Comparison of ENCODE assay signal across 26 cellular contexts in genomic region chr10:69732826-69733150, GRCh38.
"Had no signal": no experiment of that assay in that cellular context is flagged by ENCODE, and none has a peak within 500 bp of the region (broad histone marks: within the 10 kb centered on the region; RNA-seq: fewer than 3 reads in every experiment).

No MANE protein-coding gene starts in this region.

- H3K4me3 ChIP-seq: neural progenitor cell, ovary, right lobe of liver, skin epidermis, tibial nerve, uterus had no signal

- H3K27me3 Mint-ChIP-seq: stimulated activated naive CD8-positive, alpha-beta T cell treated with anti-CD3 and anti-CD28 coated beads, Interleukin-15, Interleukin-2, amounts not matched to agents 100 ng/mL and 50 ng/mL, for 24 hours had no signal

- H3K4me1 Mint-ChIP-seq: activated B cell treated with CpG ODN at 0.5 μM for 24 hours had no signal

- H3K4me1 ChIP-seq: right lobe of liver, uterus had no signal

- ATAC-seq: activated CD4-positive, alpha-beta T cell treated with anti-CD3 and anti-CD28 coated beads for 36 hours; naive thymus-derived CD4-positive, alpha-beta T cell; right lobe of liver; T-helper 17 cell had no signal

- H3K36me3 Mint-ChIP-seq: activated naive CD8-positive, alpha-beta T cell treated with anti-CD3 and anti-CD28 coated beads for 36 hours; naive thymus-derived CD4-positive, alpha-beta T cell; neural progenitor cell had no signal

- DNase-seq: activated B cell treated with CpG ODN at 0.5 μM for 24 hours; activated CD4-positive, alpha-beta T cell treated with anti-CD3 and anti-CD28 coated beads for 36 hours; activated CD4-positive, alpha-beta T cell treated with anti-CD3 and anti-CD28 coated beads, Interleukin-2, amount 50 U/mL, for 4 hours; activated naive CD4-positive, alpha-beta T cell treated with Interleukin-2 at 50 U/mL for 16 hours; activated naive CD8-positive, alpha-beta T cell treated with anti-CD3 and anti-CD28 coated beads for 36 hours; activated T-cell treated with anti-CD3 and anti-CD28 coated beads, Interleukin-2, amount 50 U/mL, for 48 hours; amniotic stem cell; effector CD4-positive, alpha-beta T cell; erythroblast; foreskin fibroblast; hippocampal formation; kidney glomerular epithelial cell; mesendoderm; naive thymus-derived CD4-positive, alpha-beta T cell; ovary; right lobe of liver; stimulated activated CD4-positive, alpha-beta T cell treated with anti-CD3 and anti-CD28 coated beads, Interleukin-1b, Interleukin-23, amount 100 ng/mL, for 48 hours; SW 1271; T-helper 17 cell; uterus had no signal

- H3K9ac ChIP-seq: neural progenitor cell had no signal

- H3K27ac ChIP-seq: neural progenitor cell, ovary, right lobe of liver, skin epidermis, tibial nerve, uterus had no signal

- H3K4me2 ChIP-seq: neural progenitor cell had no signal

- H3K9me3 Mint-ChIP-seq: activated B cell treated with CpG ODN at 0.5 μM for 24 hours; activated naive CD8-positive, alpha-beta T cell treated with anti-CD3 and anti-CD28 coated beads for 36 hours; dendritic cell treated with granulocyte-macrophage colony-stimulating factor and Interleukin-4, amounts not matched to agents 40 ng/mL and 50 ng/mL, for 4 days; naive thymus-derived CD4-positive, alpha-beta T cell; neural progenitor cell; stimulated activated naive CD8-positive, alpha-beta T cell treated with anti-CD3 and anti-CD28 coated beads, Interleukin-15, Interleukin-2, amounts not matched to agents 100 ng/mL and 50 ng/mL, for 24 hours had no signal

- H3K27ac Mint-ChIP-seq: activated B cell treated with CpG ODN at 0.5 μM for 24 hours; activated CD4-positive, alpha-beta T cell treated with anti-CD3 and anti-CD28 coated beads for 36 hours; activated naive CD8-positive, alpha-beta T cell treated with anti-CD3 and anti-CD28 coated beads for 36 hours; dendritic cell treated with granulocyte-macrophage colony-stimulating factor and Interleukin-4, amounts not matched to agents 40 ng/mL and 50 ng/mL, for 4 days; naive thymus-derived CD4-positive, alpha-beta T cell; neural progenitor cell; stimulated activated naive CD8-positive, alpha-beta T cell treated with anti-CD3 and anti-CD28 coated beads, Interleukin-15, Interleukin-2, amounts not matched to agents 100 ng/mL and 50 ng/mL, for 24 hours; T-helper 17 cell had no signal

- H3K36me3 ChIP-seq: neural progenitor cell, ovary, right lobe of liver, tibial nerve, uterus had no signal

- H2AFZ ChIP-seq: neural progenitor cell had no signal

- H3K4me3 Mint-ChIP-seq: activated B cell treated with CpG ODN at 0.5 μM for 24 hours; activated CD4-positive, alpha-beta T cell treated with anti-CD3 and anti-CD28 coated beads for 36 hours; activated naive CD8-positive, alpha-beta T cell treated with anti-CD3 and anti-CD28 coated beads for 36 hours; dendritic cell treated with granulocyte-macrophage colony-stimulating factor and Interleukin-4, amounts not matched to agents 40 ng/mL and 50 ng/mL, for 4 days; naive thymus-derived CD4-positive, alpha-beta T cell; neural progenitor cell; stimulated activated naive CD8-positive, alpha-beta T cell treated with anti-CD3 and anti-CD28 coated beads, Interleukin-15, Interleukin-2, amounts not matched to agents 100 ng/mL and 50 ng/mL, for 24 hours; T-helper 17 cell had no signal

- H3K9me3 ChIP-seq: ovary, right lobe of liver, tibial nerve, uterus had no signal

- H3K27me3 ChIP-seq: neural progenitor cell, ovary, right lobe of liver, tibial nerve, uterus had no signal

- FAIRE-seq: endometrium had no signal
